Comparison of ENCODE assay signal across 16 cellular contexts in genomic region chr3:157423337-157423736, GRCh38. TPM values are rescaled to one million over a fixed set of nuclear protein-coding genes. Genes with fewer than 3 reads are reported as not detected.
"Had no signal": no experiment of that assay in that cellular context is flagged by ENCODE, and none has a peak within 500 bp of the region (broad histone marks: within the 10 kb centered on the region; RNA-seq: fewer than 3 reads in every experiment).

No MANE protein-coding gene starts in this region.

- H3K4me3 ChIP-seq: gastroesophageal sphincter, mucosa of descending colon, tibial artery had no signal

- H3K4me1 ChIP-seq: gastroesophageal sphincter, tibial artery had no signal

- H3K27me3 Mint-ChIP-seq: activated CD4-positive, alpha-beta T cell treated with anti-CD3 and anti-CD28 coated beads, Interleukin-2, amount 10 ng/mL, durations not matched to agents 7 days and 5 days; activated naive CD8-positive, alpha-beta T cell treated with anti-CD3 and anti-CD28 coated beads, Interleukin-2, amount 10 ng/mL, durations not matched to agents 7 days and 5 days had no signal

- H3K4me3 Mint-ChIP-seq: activated CD4-positive, alpha-beta T cell treated with anti-CD3 and anti-CD28 coated beads, Interleukin-2, amount 10 ng/mL, durations not matched to agents 7 days and 5 days; activated naive CD8-positive, alpha-beta T cell treated with anti-CD3 and anti-CD28 coated beads, Interleukin-2, amount 10 ng/mL, durations not matched to agents 7 days and 5 days; natural killer cell had no signal

- H3K36me3 ChIP-seq: gastroesophageal sphincter, neutrophil, tibial artery had no signal

- H3K27ac Mint-ChIP-seq: activated CD4-positive, alpha-beta T cell treated with anti-CD3 and anti-CD28 coated beads, Interleukin-2, amount 10 ng/mL, durations not matched to agents 7 days and 5 days; activated naive CD8-positive, alpha-beta T cell treated with anti-CD3 and anti-CD28 coated beads, Interleukin-2, amount 10 ng/mL, durations not matched to agents 7 days and 5 days; natural killer cell had no signal

- H3K27ac ChIP-seq: gastroesophageal sphincter, neutrophil, tibial artery had no signal

- H3K27me3 ChIP-seq: gastroesophageal sphincter, neutrophil, tibial artery had no signal

- ATAC-seq: gastroesophageal sphincter, left lobe of liver, mucosa of descending colon, natural killer cell had no signal

- H3K36me3 Mint-ChIP-seq: activated naive CD8-positive, alpha-beta T cell treated with anti-CD3 and anti-CD28 coated beads, Interleukin-2, amount 10 ng/mL, durations not matched to agents 7 days and 5 days; natural killer cell had no signal

- H3K9me3 ChIP-seq: gastroesophageal sphincter, mucosa of descending colon, neutrophil, tibial artery had no signal

- H3K9me3 Mint-ChIP-seq: activated CD4-positive, alpha-beta T cell treated with anti-CD3 and anti-CD28 coated beads, Interleukin-2, amount 10 ng/mL, durations not matched to agents 7 days and 5 days had no signal

- DNase-seq: activated CD4-positive, alpha-beta T cell treated with anti-CD3 and anti-CD28 coated beads, Interleukin-2, amount 10 ng/mL, durations not matched to agents 7 days and 5 days; activated CD4-positive, CD25-positive, alpha-beta regulatory T cell; activated naive CD8-positive, alpha-beta T cell treated with anti-CD3 and anti-CD28 coated beads, Interleukin-2, amount 10 ng/mL, durations not matched to agents 7 days and 5 days; anterior cingulate cortex; cerebellar nuclear complex; effector CD8-positive, alpha-beta T cell; islet precursor cell; mucosa of descending colon; natural killer cell; stimulated activated CD4-positive, alpha-beta T cell treated with anti-CD3 and anti-CD28 coated beads, Interleukin-4, amount 100 ng/mL, for 1 hour; stimulated activated naive CD4-positive, alpha-beta T cell; tibial artery had no signal

- H3K4me1 Mint-ChIP-seq: activated CD4-positive, alpha-beta T cell treated with anti-CD3 and anti-CD28 coated beads, Interleukin-2, amount 10 ng/mL, durations not matched to agents 7 days and 5 days; activated naive CD8-positive, alpha-beta T cell treated with anti-CD3 and anti-CD28 coated beads, Interleukin-2, amount 10 ng/mL, durations not matched to agents 7 days and 5 days; natural killer cell had no signal

RNA-seq across cellular contexts. Expression of gene PTX3, which starts 13.3 kb away (rescaled TPM):
- total RNA-seq: T-helper 2 cell treated with Interferon-gamma antibody and Interleukin-4, amounts not matched to agents 100 ng/mL and 5 ng/mL, for 36 hours had no signal
